8 cellular contexts compared by ENCODE assay signal in the genomic region with DNA sequence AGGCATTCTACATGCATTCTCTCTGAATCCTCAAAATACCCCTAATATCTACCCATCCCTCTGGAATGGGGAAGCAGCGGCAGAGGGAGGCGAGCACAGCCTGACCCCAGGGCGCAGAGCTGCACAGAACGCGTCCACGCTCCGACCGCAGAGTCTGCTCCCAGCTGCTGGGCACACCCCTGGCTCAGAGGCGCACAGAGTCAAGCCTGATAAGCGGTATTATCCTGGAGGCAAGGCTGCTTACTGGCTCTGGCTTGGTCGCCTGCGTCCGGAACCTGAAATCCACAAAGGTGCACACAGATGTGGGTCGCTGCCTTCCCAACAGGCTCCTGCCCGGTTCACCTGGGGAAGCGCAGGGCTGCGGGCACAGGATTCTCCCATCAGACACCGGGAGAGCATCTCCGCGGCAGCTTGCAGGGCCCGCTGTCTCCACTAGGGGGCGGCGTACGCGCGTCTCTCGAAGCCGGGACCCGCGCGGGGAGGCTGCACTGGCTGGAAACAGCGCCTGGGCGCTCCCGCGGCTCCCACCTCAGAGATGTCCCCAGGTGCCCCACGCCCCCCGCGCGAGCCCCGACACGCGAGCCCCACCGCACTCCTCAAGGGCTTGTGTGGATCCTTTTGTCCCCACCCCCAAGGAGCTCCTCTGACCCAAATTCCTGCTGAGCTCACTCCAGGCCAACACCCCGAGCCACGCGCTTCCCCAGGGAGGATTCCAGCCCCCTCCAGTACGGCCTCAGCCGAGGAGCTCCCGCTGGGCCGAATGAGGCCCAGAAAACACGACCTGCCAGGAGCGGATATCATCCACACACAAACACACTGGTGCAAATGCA.
DNase-seq lines count a peak whose midpoint lies in the region; ATAC-seq and TF ChIP-seq lines count a peak whose summit lies in the region.

No MANE protein-coding gene starts in this region.

- H3K4me1 ChIP-seq in mammary epithelial cell (ENCODE audit: insufficient read depth, low read length) = no peaks in the 10 kb centered on the region
- no peaks in the 10 kb centered on the region for H3K4me1 ChIP-seq in osteoblast (ENCODE audit: insufficient read depth, low read length)

- 10% methylated on average over 36 of the region's 52 CpGs for WGBS in mammary epithelial cell (ENCODE audit: low coverage, missing lambda C conversion rate)

- BruUV-seq in MCF 10A (replicated peaks; lab: Mats Ljungman, UMichigan) = no TSS peak
- no TSS peak for BruUV-seq in mammary epithelial cell (replicated peaks; lab: Mats Ljungman, UMichigan)

- peaks cover 9% of the 10 kb centered on the region for H3K9me3 Mint-ChIP-seq in MCF 10A (ENCODE audit: unreplicated experiment)

- CTCF ChIA-PET in MCF 10A (lab: Yijun Ruan, JAX) (interaction anchor here (0.5 to 1.8 kb wide), 32 partner anchors 9 to 1307 kb away, joined by 3 to 15 read pairs (median 4); no protein-coding TSS in a partner anchor), mammary epithelial cell (lab: Charles Lee; ENCODE audit: low non-redundant PET) (no interaction called here)

- peak; percentile 63 for TF ChIP-seq CTCF in MCF 10A (IDR thresholded peaks at IDR 0.05; ENCODE audit: unreplicated experiment)
- no peak for TF ChIP-seq CTCF in mammary epithelial cell (conservative IDR thresholded peaks at IDR 0.05 in 1 of 2, IDR thresholded peaks at IDR 0.05 in 1 of 2; ENCODE audit: extremely low read depth in 1 of 2, insufficient read depth in 1 of 2, low read depth in 1 of 2, low read length in 2 of 2)
- TF ChIP-seq CTCF in retinal pigment epithelial cell (conservative IDR thresholded peaks at IDR 0.05; ENCODE audit: low read depth, low read length) = peak; percentile 27
- TF ChIP-seq CTCF in osteoblast (IDR thresholded peaks at IDR 0.05; ENCODE audit: extremely low read depth, low read depth, low read length) = no peak

- intact Hi-C loops in MCF 10A (cut with micrococcal nuclease) (no loop called here), mammary epithelial cell (cut with micrococcal nuclease) (no loop called here), head of caudate nucleus (cut with DNase I) (no loop called here)

- H3K4me2 ChIP-seq in mammary epithelial cell (ENCODE audit: insufficient read depth, low read depth, low read length) (no peak overlapping the region), osteoblast (ENCODE audit: insufficient read depth, low read length) (no peak overlapping the region)

- H3K27ac ChIP-seq in mammary epithelial cell (ENCODE audit: insufficient read depth, low read depth, low read length) (no peak overlapping the region), osteoblast (ENCODE audit: low read depth, low read length) (no peak overlapping the region)

- H3K4me3 Mint-ChIP-seq in MCF 10A (ENCODE audit: unreplicated experiment) = no peak overlapping the region

- no peaks in the 10 kb centered on the region for H3K36me3 Mint-ChIP-seq in MCF 10A (ENCODE audit: insufficient read depth, unreplicated experiment)

- H3K4me1 Mint-ChIP-seq in MCF 10A (ENCODE audit: insufficient read depth, unreplicated experiment) = no peaks in the 10 kb centered on the region

- DNase-seq in MCF 10A (ENCODE audit: unreplicated experiment) (peak; percentile 20), mammary epithelial cell (no peak), head of caudate nucleus (peak; percentile 64 to 94 (median 86)), retinal pigment epithelial cell (ENCODE audit: low read depth) (no peak), LoVo (ENCODE audit: low spot score) (no peak), osteoblast (ENCODE audit: insufficient read length, low spot score, missing footprints) (no peak)
- peak; percentile 3 to 9 for DNase-seq in activated CD4-positive, alpha-beta T cell treated with anti-CD3 and anti-CD28 coated beads, Interleukin-2, amount 50 U/mL, for 4 hours

- H3K36me3 ChIP-seq in mammary epithelial cell (ENCODE audit: insufficient read depth, low read length) (no peaks in the 10 kb centered on the region), osteoblast (ENCODE audit: insufficient read depth, low read length) (no peaks in the 10 kb centered on the region)

- no peaks in the 10 kb centered on the region for H3K79me2 ChIP-seq in mammary epithelial cell (ENCODE audit: insufficient read depth, low read length)
- no peaks in the 10 kb centered on the region for H3K79me2 ChIP-seq in osteoblast (ENCODE audit: insufficient read depth, low read length)

- H2AFZ ChIP-seq in mammary epithelial cell (ENCODE audit: low read depth, low read length) (no peak overlapping the region), osteoblast (ENCODE audit: low read length) (no peak overlapping the region)

- peaks cover 22% of the 10 kb centered on the region for H3K27me3 Mint-ChIP-seq in MCF 10A (ENCODE audit: insufficient read depth, unreplicated experiment)

- in situ Hi-C loops in mammary epithelial cell (cut with MboI; ENCODE audit: low sequenced_read_pairs in 2 of 2) = loop anchor here in 1 of 2 donors (25.0 kb wide), 1 partner anchor 695 kb away; no protein-coding TSS in a partner anchor

- H4K20me1 ChIP-seq in mammary epithelial cell (ENCODE audit: insufficient read depth, low read length) = no peaks in the 10 kb centered on the region
- H4K20me1 ChIP-seq in osteoblast (ENCODE audit: insufficient read depth, low read length) = no peaks in the 10 kb centered on the region

- ATAC-seq in HG02678 (IDR thresholded peaks at IDR 0.05; ENCODE audit: unreplicated experiment) = no peak

- H3K9me3 ChIP-seq in mammary epithelial cell (replicated peaks; ENCODE audit: insufficient read depth, low read length) (peaks cover 27% of the 10 kb centered on the region), osteoblast (ENCODE audit: low read depth, low read length) (peaks cover 4% of the 10 kb centered on the region)

- POLR2A ChIA-PET in MCF 10A (lab: Yijun Ruan, JAX) = no interaction called here

- dilution Hi-C loops in mammary epithelial cell (cut with HindIII; ENCODE audit: low sequenced_read_pairs) = no loop called here

- H3K4me3 ChIP-seq in mammary epithelial cell (replicated peaks in 1 of 3; ENCODE audit: insufficient read depth in 1 of 3, low read depth in 2 of 3, low read length in 3 of 3) (no peak overlapping the region), retinal pigment epithelial cell (ENCODE audit: low read length) (no peak overlapping the region), osteoblast (ENCODE audit: insufficient read depth, low read length) (no peak overlapping the region)

- no peak overlapping the region for H3K27ac Mint-ChIP-seq in MCF 10A (ENCODE audit: low read depth, unreplicated experiment)

- H3K27me3 ChIP-seq in mammary epithelial cell (ENCODE audit: insufficient read depth, low read length) (no peaks in the 10 kb centered on the region), osteoblast (ENCODE audit: insufficient read depth, low read length) (no peaks in the 10 kb centered on the region)

- H3K9ac ChIP-seq in mammary epithelial cell (ENCODE audit: insufficient read depth, low read length) = no peak overlapping the region

Comparison
In these comparisons a context has a peak if more than half of its experiments do, and no peak if none do; other contexts are left out.
1. DNase-seq: peak in MCF 10A (single experiment), activated CD4-positive, alpha-beta T cell treated with anti-CD3 and anti-CD28 coated beads, Interleukin-2, amount 50 U/mL, for 4 hours (2 of 2) and head of caudate nucleus (42 of 42); none in mammary epithelial cell (single experiment), retinal pigment epithelial cell (single experiment), LoVo (single experiment) and osteoblast (single experiment).
2. CTCF ChIP-seq: peak in MCF 10A (single experiment) and retinal pigment epithelial cell (single experiment); none in mammary epithelial cell (0 of 2) and osteoblast (single experiment).